11 cellular contexts compared by ENCODE assay signal in the genomic region with DNA sequence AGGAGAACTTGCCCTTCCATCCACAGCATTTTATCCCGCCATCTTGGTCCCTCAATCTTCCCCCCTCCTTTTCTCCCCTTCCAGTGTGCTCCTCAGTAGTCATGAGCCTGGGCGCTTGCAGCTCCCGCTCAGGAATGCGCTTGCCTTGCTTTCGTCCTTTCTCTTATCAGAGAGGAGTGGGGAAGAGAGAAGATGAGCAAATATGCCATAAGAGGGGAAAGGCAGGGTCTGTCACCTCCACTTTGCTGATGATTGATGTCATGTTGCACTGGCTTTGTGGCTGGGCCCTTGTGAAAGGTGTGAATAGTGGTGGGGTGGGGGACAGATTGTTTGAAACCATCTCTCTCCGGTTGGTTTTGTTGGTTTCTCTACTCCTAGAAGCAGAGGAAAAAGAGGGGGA.
DNase-seq lines count a peak whose midpoint lies in the region; ATAC-seq and TF ChIP-seq lines count a peak whose summit lies in the region.
"Had no signal": no experiment of that assay in that cellular context is flagged by ENCODE, and none has a peak within 500 bp of the region (broad histone marks: within the 10 kb centered on the region; RNA-seq: fewer than 3 reads in every experiment).

No MANE protein-coding gene starts in this region.

- DNase-seq in CD8-positive, alpha-beta T cell = no peak
- no peak for DNase-seq in activated naive CD8-positive, alpha-beta T cell treated with anti-CD3 and anti-CD28 coated beads, Interleukin-2, amount 50 U/mL, for 24 hours
- DNase-seq in hepatocyte (ENCODE audit: low spot score) = peak; percentile 46
- DNase-seq in prostate gland (ENCODE audit: low spot score) = no peak
- no peak for DNase-seq in COR-L47 (lab: John Stamatoyannopoulos, UW)
- no peak for DNase-seq in NCI-H2029 treated with DMSO at 0.1 percent for 48 hours (lab: John Stamatoyannopoulos, UW)
- DNase-seq: activated CD4-positive, CD25-positive, alpha-beta regulatory T cell; GDM1 had no signal

- H3K27me3 Mint-ChIP-seq in CD8-positive, alpha-beta T cell (ENCODE audit: low read depth) = no peaks in the 10 kb centered on the region
- peaks cover 5% of the 10 kb centered on the region for H3K27me3 Mint-ChIP-seq in activated naive CD8-positive, alpha-beta T cell treated with anti-CD3 and anti-CD28 coated beads, Interleukin-2, amount 50 U/mL, for 24 hours
- H3K27me3 Mint-ChIP-seq in activated T-helper 17 cell treated with anti-CD3 and anti-CD28 coated beads, Interleukin-2, amount 50 U/mL, for 72 hours = peaks cover 4% of the 10 kb centered on the region

- 37% methylated on average over 6 of the region's 6 CpGs for WGBS in hepatocyte (ENCODE audit: low lambda C conversion rate, missing lambda C conversion rate)
- WGBS in prostate gland = 69% methylated on average over 6 of the region's 6 CpGs

- intact Hi-C loops in CD8-positive, alpha-beta T cell (cut with DNase I, micrococcal nuclease) = no loop called here
- intact Hi-C loops in prostate gland (cut with DNase I) = loop anchor here (10.0 kb wide), 2 partner anchors 211 to 281 kb away; no protein-coding TSS in a partner anchor

- H3K4me3 ChIP-seq in CD8-positive, alpha-beta T cell (ENCODE audit: low read depth, low read length) = no peak overlapping the region
- no peak overlapping the region for H3K4me3 ChIP-seq in hepatocyte
- H3K4me3 ChIP-seq in prostate gland = no peak overlapping the region

- H3K36me3 Mint-ChIP-seq in CD8-positive, alpha-beta T cell = peaks cover 10% of the 10 kb centered on the region
- H3K36me3 Mint-ChIP-seq in activated naive CD8-positive, alpha-beta T cell treated with anti-CD3 and anti-CD28 coated beads, Interleukin-2, amount 50 U/mL, for 24 hours (ENCODE audit: low read depth) = no peaks in the 10 kb centered on the region
- H3K36me3 Mint-ChIP-seq in activated T-helper 17 cell treated with anti-CD3 and anti-CD28 coated beads, Interleukin-2, amount 50 U/mL, for 72 hours (ENCODE audit: low read depth) = peaks cover 6% of the 10 kb centered on the region

- H3K4me1 ChIP-seq in CD8-positive, alpha-beta T cell (ENCODE audit: insufficient read depth, low read length) = peaks cover 15% of the 10 kb centered on the region
- H3K4me1 ChIP-seq in hepatocyte (ENCODE audit: insufficient read depth) (peaks cover 54% of the 10 kb centered on the region), prostate gland (replicated peaks) (no peaks in the 10 kb centered on the region)

- POLR2A ChIA-PET in CD8-positive, alpha-beta T cell (lab: Charles Lee) = no interaction called here

- H3K4me3 Mint-ChIP-seq in CD8-positive, alpha-beta T cell = no peak overlapping the region
- no peak overlapping the region for H3K4me3 Mint-ChIP-seq in activated naive CD8-positive, alpha-beta T cell treated with anti-CD3 and anti-CD28 coated beads, Interleukin-2, amount 50 U/mL, for 24 hours
- no peak overlapping the region for H3K4me3 Mint-ChIP-seq in activated T-helper 17 cell treated with anti-CD3 and anti-CD28 coated beads, Interleukin-2, amount 50 U/mL, for 72 hours
- H3K4me3 Mint-ChIP-seq: activated T-helper 1 cell treated with anti-CD3 and anti-CD28 coated beads, Interleukin-12 subunit alpha, Interleukin-12 subunit beta, Interleukin-2, Interleukin-4 antibody, amounts not matched to agents 30 ng/mL and 10 ng/mL and 1 ng/mL, durations not matched to agents 14 hours and 24 hours and 36 hours had no signal

- no peaks in the 10 kb centered on the region for H3K27me3 ChIP-seq in CD8-positive, alpha-beta T cell (ENCODE audit: insufficient read depth, low read length)
- H3K27me3 ChIP-seq in hepatocyte = no peaks in the 10 kb centered on the region
- no peaks in the 10 kb centered on the region for H3K27me3 ChIP-seq in prostate gland (replicated peaks; ENCODE audit: insufficient read depth)

- no peak overlapping the region for H2AFZ ChIP-seq in hepatocyte

- peaks cover 22% of the 10 kb centered on the region for H3K4me1 Mint-ChIP-seq in CD8-positive, alpha-beta T cell (ENCODE audit: low read depth)
- peaks cover 23% of the 10 kb centered on the region for H3K4me1 Mint-ChIP-seq in activated naive CD8-positive, alpha-beta T cell treated with anti-CD3 and anti-CD28 coated beads, Interleukin-2, amount 50 U/mL, for 24 hours
- H3K4me1 Mint-ChIP-seq in activated T-helper 17 cell treated with anti-CD3 and anti-CD28 coated beads, Interleukin-2, amount 50 U/mL, for 72 hours = no peaks in the 10 kb centered on the region

- no peaks in the 10 kb centered on the region for H4K20me1 ChIP-seq in hepatocyte (ENCODE audit: insufficient read depth, poor library complexity, severe bottlenecking)

- no peak overlapping the region for H3K27ac ChIP-seq in CD8-positive, alpha-beta T cell (ENCODE audit: low read depth, low read length)
- H3K27ac ChIP-seq in hepatocyte (peak overlapping the region; percentile 65), prostate gland (peak overlapping the region; percentile 43 to 49)

- H3K79me2 ChIP-seq in hepatocyte = no peaks in the 10 kb centered on the region

- H3K9me2 ChIP-seq in hepatocyte (replicated peaks; ENCODE audit: insufficient read depth) = no peaks in the 10 kb centered on the region

- CTCF ChIA-PET in CD8-positive, alpha-beta T cell (lab: Charles Lee) = no interaction called here

- H3K9me3 ChIP-seq in CD8-positive, alpha-beta T cell (ENCODE audit: low read length) = no peaks in the 10 kb centered on the region
- H3K9me3 ChIP-seq in hepatocyte (ENCODE audit: low read depth) (no peaks in the 10 kb centered on the region), prostate gland (no peaks in the 10 kb centered on the region)

- H3K9me3 Mint-ChIP-seq in CD8-positive, alpha-beta T cell = no peaks in the 10 kb centered on the region
- H3K9me3 Mint-ChIP-seq in activated naive CD8-positive, alpha-beta T cell treated with anti-CD3 and anti-CD28 coated beads, Interleukin-2, amount 50 U/mL, for 24 hours = no peaks in the 10 kb centered on the region
- no peaks in the 10 kb centered on the region for H3K9me3 Mint-ChIP-seq in activated T-helper 17 cell treated with anti-CD3 and anti-CD28 coated beads, Interleukin-2, amount 50 U/mL, for 72 hours
- H3K9me3 Mint-ChIP-seq: activated T-helper 1 cell treated with anti-CD3 and anti-CD28 coated beads, Interleukin-12 subunit alpha, Interleukin-12 subunit beta, Interleukin-2, Interleukin-4 antibody, amounts not matched to agents 30 ng/mL and 10 ng/mL and 1 ng/mL, durations not matched to agents 14 hours and 24 hours and 36 hours had no signal

- TF ChIP-seq POLR2A in prostate gland (IDR thresholded peaks at IDR 0.05) = no peak

- peak overlapping the region; percentile 21 for H3K27ac Mint-ChIP-seq in CD8-positive, alpha-beta T cell
- no peak overlapping the region for H3K27ac Mint-ChIP-seq in activated naive CD8-positive, alpha-beta T cell treated with anti-CD3 and anti-CD28 coated beads, Interleukin-2, amount 50 U/mL, for 24 hours
- H3K27ac Mint-ChIP-seq in activated T-helper 17 cell treated with anti-CD3 and anti-CD28 coated beads, Interleukin-2, amount 50 U/mL, for 72 hours = no peak overlapping the region
- H3K27ac Mint-ChIP-seq: activated T-helper 1 cell treated with anti-CD3 and anti-CD28 coated beads, Interleukin-12 subunit alpha, Interleukin-12 subunit beta, Interleukin-2, Interleukin-4 antibody, amounts not matched to agents 30 ng/mL and 10 ng/mL and 1 ng/mL, durations not matched to agents 14 hours and 24 hours and 36 hours had no signal

- peak overlapping the region; percentile 56 for H3K4me2 ChIP-seq in hepatocyte

- no peak for TF ChIP-seq CTCF in CD8-positive, alpha-beta T cell (IDR thresholded peaks at IDR 0.05)
- TF ChIP-seq CTCF in hepatocyte (IDR thresholded peaks at IDR 0.05; ENCODE audit: poor library complexity) = no peak
- TF ChIP-seq CTCF in prostate gland (IDR thresholded peaks at IDR 0.05) = no peak

- no peak for ATAC-seq in CD8-positive, alpha-beta T cell
- peak; percentile 26 for ATAC-seq in activated naive CD8-positive, alpha-beta T cell treated with anti-CD3 and anti-CD28 coated beads, Interleukin-2, amount 50 U/mL, for 24 hours
- ATAC-seq in GM18520 (IDR thresholded peaks at IDR 0.05; ENCODE audit: unreplicated experiment) = no peak
- no peak for ATAC-seq in activated T-helper 17 cell treated with anti-CD3 and anti-CD28 coated beads, Interleukin-2, amount 50 U/mL, for 72 hours (replicated peaks)

- H3K36me3 ChIP-seq in CD8-positive, alpha-beta T cell (ENCODE audit: insufficient read depth, low read length) = no peaks in the 10 kb centered on the region
- no peaks in the 10 kb centered on the region for H3K36me3 ChIP-seq in hepatocyte (replicated peaks; ENCODE audit: insufficient read depth, low read depth)
- H3K36me3 ChIP-seq in prostate gland = no peaks in the 10 kb centered on the region
